In genomic region chr3:141441381-141442365, GRCh38 we compare ENCODE assay signal across 8 cellular contexts. TPM values are rescaled to one million over a fixed set of nuclear protein-coding genes. Genes with fewer than 3 reads are reported as not detected.
DNase-seq lines count a peak whose midpoint lies in the region; ATAC-seq, FAIRE-seq and TF ChIP-seq lines count a peak whose summit lies in the region.

No MANE protein-coding gene starts in this region.

- DNase-seq in AML-193 (lab: John Stamatoyannopoulos, UW) (peak; percentile 91), NT2/D1 (ENCODE audit: low read depth, low spot score) (peak; percentile 72), endothelial cell of umbilical vein (ENCODE audit: low read depth, low spot score) (peak; percentile 85)
- DNase-seq in activated CD8-positive, alpha-beta memory T cell treated with anti-CD3 and anti-CD28 coated beads, Interleukin-2, amount 10 ng/mL, durations not matched to agents 7 days and 5 days, result peak; percentile 90
- DNase-seq in naive thymus-derived CD4-positive, alpha-beta T cell, result peak; percentile 29 to 68 (median 64)
- peak; percentile 47 to 66 (median 54) for DNase-seq in stimulated activated naive CD4-positive, alpha-beta T cell (lab: John Stamatoyannopoulos, UW)

- H3K4me1 Mint-ChIP-seq in activated CD8-positive, alpha-beta memory T cell treated with anti-CD3 and anti-CD28 coated beads, Interleukin-2, amount 10 ng/mL, durations not matched to agents 7 days and 5 days, result peaks cover 36% of the 10 kb centered on the region
- H3K4me1 Mint-ChIP-seq in naive thymus-derived CD4-positive, alpha-beta T cell, result peaks cover 9 to 24% (median 24%) of the 10 kb centered on the region in 7 donors

- H3K4me3 ChIP-seq in NT2/D1 (ENCODE audit: insufficient read length, low read depth) (no peak overlapping the region), endothelial cell of umbilical vein (replicated peaks in 1 of 3; ENCODE audit: insufficient read depth in 1 of 3, low read depth in 1 of 3, low read length in 3 of 3) (no peak overlapping the region)
- no peak overlapping the region for H3K4me3 ChIP-seq in naive thymus-derived CD4-positive, alpha-beta T cell (ENCODE audit: low read length)

- no peaks in the 10 kb centered on the region for H3K27me3 Mint-ChIP-seq in activated CD8-positive, alpha-beta memory T cell treated with anti-CD3 and anti-CD28 coated beads, Interleukin-2, amount 10 ng/mL, durations not matched to agents 7 days and 5 days
- H3K27me3 Mint-ChIP-seq in naive thymus-derived CD4-positive, alpha-beta T cell, result no peaks in the 10 kb centered on the region

- H3K36me3 ChIP-seq in NT2/D1 (ENCODE audit: insufficient read depth, insufficient read length, low read length) (peaks cover 40% of the 10 kb centered on the region), endothelial cell of umbilical vein (ENCODE audit: control insufficient read depth in 2 of 2, extremely low read depth in 1 of 2, insufficient read depth in 2 of 2, low read length in 2 of 2) (peaks cover 24 to 33% of the 10 kb centered on the region in 2 experiments)
- H3K36me3 ChIP-seq in naive thymus-derived CD4-positive, alpha-beta T cell (ENCODE audit: control insufficient read depth in 2 of 3, insufficient read depth in 3 of 3, low read length in 3 of 3), result peaks cover 19 to 41% (median 33%) of the 10 kb centered on the region in 3 experiments

- H3K27ac ChIP-seq in endothelial cell of umbilical vein (ENCODE audit: insufficient read depth, low read depth, low read length), result peak overlapping the region; percentile 2
- H3K27ac ChIP-seq in naive thymus-derived CD4-positive, alpha-beta T cell (ENCODE audit: low read depth, low read length), result no peak overlapping the region

- TF ChIP-seq POLR2A in endothelial cell of umbilical vein (IDR thresholded peaks at IDR 0.05; ENCODE audit: low read depth, low read length), result no peak

- H3K79me2 ChIP-seq in endothelial cell of umbilical vein (ENCODE audit: control insufficient read depth, insufficient read depth, low read length), result peaks cover 28% of the 10 kb centered on the region

- H3K9ac ChIP-seq in NT2/D1 (ENCODE audit: insufficient read length, low read depth) (no peak overlapping the region), endothelial cell of umbilical vein (replicated peaks; ENCODE audit: extremely low read depth, insufficient read depth, low read length) (no peak overlapping the region)

- FAIRE-seq in endothelial cell of umbilical vein (lab: Jason Lieb, UNC), result peak; percentile 92

- H3K4me3 Mint-ChIP-seq in activated CD8-positive, alpha-beta memory T cell treated with anti-CD3 and anti-CD28 coated beads, Interleukin-2, amount 10 ng/mL, durations not matched to agents 7 days and 5 days, result peak overlapping the region; percentile 60
- no peak overlapping the region for H3K4me3 Mint-ChIP-seq in naive thymus-derived CD4-positive, alpha-beta T cell

- POLR2A ChIA-PET in endothelial cell of umbilical vein (lab: Charles Lee), result interaction anchor here (0.8 kb wide), 2 partner anchors 33 to 81 kb away, joined by 3 read pairs; no protein-coding TSS in a partner anchor
- POLR2A ChIA-PET in naive thymus-derived CD4-positive, alpha-beta T cell (lab: Charles Lee), result interaction anchor here (0.6 to 1.9 kb wide), 11 partner anchors 10 to 250 kb away, joined by 3 to 8 read pairs (median 5); no protein-coding TSS in a partner anchor

- H3K4me2 ChIP-seq in endothelial cell of umbilical vein (ENCODE audit: insufficient read depth, low read length), result no peak overlapping the region

- H3K27me3 ChIP-seq in NT2/D1 (ENCODE audit: insufficient read depth, insufficient read length), result no peaks in the 10 kb centered on the region
- no peaks in the 10 kb centered on the region for H3K27me3 ChIP-seq in endothelial cell of umbilical vein (ENCODE audit: control insufficient read depth in 2 of 2, insufficient read depth in 2 of 2, low read length in 2 of 2)
- no peaks in the 10 kb centered on the region for H3K27me3 ChIP-seq in naive thymus-derived CD4-positive, alpha-beta T cell (ENCODE audit: control insufficient read depth in 2 of 2, insufficient read depth in 2 of 2, low read length in 2 of 2)

- H2AFZ ChIP-seq in endothelial cell of umbilical vein (ENCODE audit: low read depth, low read length), result no peak overlapping the region

- H3K4me1 ChIP-seq in NT2/D1 (ENCODE audit: insufficient read depth, insufficient read length), result no peaks in the 10 kb centered on the region
- H3K4me1 ChIP-seq in endothelial cell of umbilical vein (ENCODE audit: control insufficient read depth, extremely low read depth, insufficient read depth, low read length), result peaks cover 13% of the 10 kb centered on the region
- H3K4me1 ChIP-seq in naive thymus-derived CD4-positive, alpha-beta T cell (ENCODE audit: control insufficient read depth in 2 of 2, insufficient read depth in 2 of 2, low read length in 2 of 2), result peaks cover 0 to 13% of the 10 kb centered on the region in 2 donors

- H3K9me3 ChIP-seq in NT2/D1 (ENCODE audit: insufficient read depth, low read length) (0 out of 2 replicates have a peak, but pooled peaks cover 9% of the 10 kb centered on the region), endothelial cell of umbilical vein (replicated peaks; ENCODE audit: control insufficient read depth, insufficient read depth, low read length) (no peaks in the 10 kb centered on the region)
- no peaks in the 10 kb centered on the region for H3K9me3 ChIP-seq in naive thymus-derived CD4-positive, alpha-beta T cell (ENCODE audit: control insufficient read depth in 2 of 3, low read length in 3 of 3)

- H3K9me1 ChIP-seq in endothelial cell of umbilical vein (replicated peaks; ENCODE audit: control insufficient read depth, extremely low read depth, insufficient read depth, low read length), result no peaks in the 10 kb centered on the region

- dilution Hi-C loops in endothelial cell of umbilical vein (cut with MboI; ENCODE audit: extremely low pct_ligation_motif_present, low sequenced_read_pairs), result no loop called here

- intact Hi-C loops in endothelial cell of umbilical vein (cut with micrococcal nuclease), result loop anchor here (1.0 to 2.0 kb wide), 5 partner anchors 29 to 130 kb away; partner anchors contain the start of gene ZBTB38
- intact Hi-C loops in naive thymus-derived CD4-positive, alpha-beta T cell (cut with micrococcal nuclease), result loop anchor here (1.0 to 5.0 kb wide), 11 partner anchors 11 to 138 kb away; no protein-coding TSS in a partner anchor

- H3K9me3 Mint-ChIP-seq in activated CD8-positive, alpha-beta memory T cell treated with anti-CD3 and anti-CD28 coated beads, Interleukin-2, amount 10 ng/mL, durations not matched to agents 7 days and 5 days (ENCODE audit: low read depth), result no peaks in the 10 kb centered on the region
- no peaks in the 10 kb centered on the region for H3K9me3 Mint-ChIP-seq in naive thymus-derived CD4-positive, alpha-beta T cell

- peak overlapping the region; percentile 92 for H3K27ac Mint-ChIP-seq in activated CD8-positive, alpha-beta memory T cell treated with anti-CD3 and anti-CD28 coated beads, Interleukin-2, amount 10 ng/mL, durations not matched to agents 7 days and 5 days
- H3K27ac Mint-ChIP-seq in naive thymus-derived CD4-positive, alpha-beta T cell, result peak overlapping the region in 6 of 9 donors; percentile 14 to 79 (median 42)

- CTCF ChIA-PET in activated CD8-positive, alpha-beta memory T cell treated with anti-CD3 and anti-CD28 coated beads, Interleukin-2, amount 10 ng/mL, durations not matched to agents 7 days and 5 days (lab: Charles Lee), result interaction anchor here (0.7 to 5.9 kb wide), 40 partner anchors 8 to 210 kb away, joined by 3 to 88 read pairs (median 5); partner anchors contain the start of gene PXYLP1
- CTCF ChIA-PET in endothelial cell of umbilical vein (lab: Charles Lee), result interaction anchor here (0.7 to 8.2 kb wide), 31 partner anchors 9 to 139 kb away, joined by 3 to 84 read pairs (median 6); partner anchors contain the start of gene ZBTB38
- CTCF ChIA-PET in naive thymus-derived CD4-positive, alpha-beta T cell (lab: Charles Lee), result interaction anchor here (0.5 to 4.2 kb wide), 29 partner anchors 9 to 202 kb away, joined by 3 to 33 read pairs (median 5); partner anchors contain the start of gene ZBTB38

- H4K20me1 ChIP-seq in endothelial cell of umbilical vein (replicated peaks; ENCODE audit: control insufficient read depth, extremely low read depth, insufficient read depth, low read length), result no peaks in the 10 kb centered on the region

- TF ChIP-seq CTCF in endothelial cell of umbilical vein (IDR thresholded peaks at IDR 0.05; ENCODE audit: extremely low read depth in 1 of 2, insufficient read depth in 1 of 2, low read depth in 1 of 2, low read length in 2 of 2), result peak; percentile 91 to 96

- ATAC-seq in GM18867 (IDR thresholded peaks at IDR 0.05; ENCODE audit: unreplicated experiment) (peak; percentile 96), HG03060 (IDR thresholded peaks at IDR 0.05; ENCODE audit: low read depth, unreplicated experiment) (peak; percentile 93)
- peak; percentile 100 for ATAC-seq in activated CD8-positive, alpha-beta memory T cell treated with anti-CD3 and anti-CD28 coated beads, Interleukin-2, amount 10 ng/mL, durations not matched to agents 7 days and 5 days
- peak; percentile 97 for ATAC-seq in naive thymus-derived CD4-positive, alpha-beta T cell

- H3K36me3 Mint-ChIP-seq in activated CD8-positive, alpha-beta memory T cell treated with anti-CD3 and anti-CD28 coated beads, Interleukin-2, amount 10 ng/mL, durations not matched to agents 7 days and 5 days, result peaks cover 44% of the 10 kb centered on the region
- H3K36me3 Mint-ChIP-seq in naive thymus-derived CD4-positive, alpha-beta T cell, result peaks cover 13 to 48% (median 26%) of the 10 kb centered on the region in 5 donors

- no TSS peak for BruUV-seq in endothelial cell of umbilical vein (replicated peaks; lab: Mats Ljungman, UMichigan)

TF ChIP-seq in endothelial cell of umbilical vein, 7 proteins besides CTCF, POLR2A, EP300 and RAD21 (continues in another document):
- TF ChIP-seq, protein P1, sequence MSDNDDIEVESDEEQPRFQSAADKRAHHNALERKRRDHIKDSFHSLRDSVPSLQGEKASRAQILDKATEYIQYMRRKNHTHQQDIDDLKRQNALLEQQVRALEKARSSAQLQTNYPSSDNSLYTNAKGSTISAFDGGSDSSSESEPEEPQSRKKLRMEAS (IDR thresholded peaks at IDR 0.05; ENCODE audit: insufficient read depth, insufficient read length), result no peak
- no peak for TF ChIP-seq MYC (IDR thresholded peaks at IDR 0.05; ENCODE audit: low read depth, low read length)

RNA-seq across cellular contexts. Expression of gene RASA2, which starts 45.2 kb away (rescaled TPM):
- total RNA-seq in activated CD8-positive, alpha-beta memory T cell treated with anti-CD3 and anti-CD28 coated beads, Interleukin-2, amount 10 ng/mL, durations not matched to agents 7 days and 5 days, result 10 to 100 TPM; 42.4 to 54.8 TPM
- total RNA-seq in endothelial cell of umbilical vein, result 14.2 and 20.2 TPM in 2 replicates
- 3.0 and 3.1 TPM in 2 replicates for polyA plus RNA-seq in endothelial cell of umbilical vein
- 2.8 and 3.5 TPM in 2 replicates for polyA plus RNA-seq in endothelial cell of umbilical vein (2011; cell fraction: cytosol; rRNA removed)
- polyA plus RNA-seq in endothelial cell of umbilical vein (2011; cell fraction: nucleus; rRNA removed), result 23.1 and 33.2 TPM in 2 replicates
- polyA plus RNA-seq in endothelial cell of umbilical vein (2012), result 6.6 and 8.6 TPM in 2 replicates
- polyA minus RNA-seq in endothelial cell of umbilical vein, result 13.6 and 14.0 TPM in 2 replicates
- 4.9 TPM for polyA minus RNA-seq in endothelial cell of umbilical vein (2011; cell fraction: cytosol; rRNA and poly(A)+ RNA removed)
- polyA minus RNA-seq in endothelial cell of umbilical vein (2011; cell fraction: nucleus; rRNA and poly(A)+ RNA removed), result 21.7 and 35.2 TPM in 2 replicates
- 100 to 1,000 TPM in 2 of 5 experiments, 10 to 100 TPM in 3; 51.9 to 120 (median 96.3) TPM for total RNA-seq in naive thymus-derived CD4-positive, alpha-beta T cell
- polyA plus RNA-seq in naive thymus-derived CD4-positive, alpha-beta T cell, result 10 to 100 TPM; 51.0 to 59.8 TPM
